In genomic region chr4:5424211-5424610, GRCh38 we compare ENCODE assay signal across 24 cellular contexts.
"Had no signal": no experiment of that assay in that cellular context is flagged by ENCODE, and none has a peak within 500 bp of the region (broad histone marks: within the 10 kb centered on the region; RNA-seq: fewer than 3 reads in every experiment).

No MANE protein-coding gene starts in this region.

- FAIRE-seq: small intestine had no signal

- H3K4me3 ChIP-seq: neural progenitor cell, ovary, psoas muscle, right lobe of liver, sigmoid colon, stomach, thoracic aorta, tibial artery, transverse colon, upper lobe of left lung, uterus had no signal

- H3K27me3 ChIP-seq: neural progenitor cell, neutrophil, ovary, right lobe of liver, sigmoid colon, stomach, tibial artery, transverse colon, upper lobe of left lung, uterus had no signal

- H3K36me3 ChIP-seq: neural progenitor cell, neutrophil, ovary, right lobe of liver, sigmoid colon, stomach, thoracic aorta, tibial artery, transverse colon, upper lobe of left lung, uterus had no signal

- H3K9me3 ChIP-seq: neutrophil, ovary, psoas muscle, right lobe of liver, sigmoid colon, stomach, thoracic aorta, tibial artery, transverse colon, upper lobe of left lung, uterus had no signal

- H3K27ac ChIP-seq: neural progenitor cell, neutrophil, ovary, parathyroid adenoma, psoas muscle, right lobe of liver, sigmoid colon, stomach, thoracic aorta, tibial artery, transverse colon, upper lobe of left lung, uterus had no signal

- ATAC-seq: natural killer cell; psoas muscle; right cardiac atrium; stimulated activated naive B cell treated with anti-CD40 and anti-IgM and Interleukin-4, amounts not matched to agents 10 μg/mL and 1 μg/mL and 100 μg/mL, for 72 hours had no signal

- H3K9ac ChIP-seq: neural progenitor cell, parathyroid adenoma had no signal

- H2AFZ ChIP-seq: neural progenitor cell, parathyroid adenoma had no signal

- H3K4me1 ChIP-seq: neural progenitor cell, parathyroid adenoma, psoas muscle, right lobe of liver, sigmoid colon, stomach, tibial artery, transverse colon, upper lobe of left lung, uterus had no signal

- H3K4me2 ChIP-seq: neural progenitor cell had no signal

- DNase-seq: naive B cell; natural killer cell; nucleus accumbens; ovary; psoas muscle; right cardiac atrium; right lobe of liver; sigmoid colon; small intestine; stimulated activated CD4-positive, alpha-beta T cell treated with anti-CD3 and anti-CD28 coated beads, Interleukin-15, amount 100 ng/mL, for 24 hours; stimulated activated CD4-positive, alpha-beta T cell treated with anti-CD3 and anti-CD28 coated beads, Interleukin-2, amount 100 ng/mL, for 24 hours; stimulated activated CD4-positive, alpha-beta T cell treated with anti-CD3 and anti-CD28 coated beads, Interleukin-2, amount 100 ng/mL, for 48 hours; stimulated activated CD4-positive, alpha-beta T cell treated with anti-CD3 and anti-CD28 coated beads, Interleukin-4, amount 100 ng/mL, for 24 hours; stimulated activated naive B cell treated with anti-CD40 and anti-IgM and Interleukin-4, amounts not matched to agents 10 μg/mL and 1 μg/mL and 100 μg/mL, for 72 hours; stimulated activated naive CD4-positive, alpha-beta T cell treated with Interleukin-2 at 50 U/mL for 16 hours; stomach; tibial artery; transverse colon; uterus had no signal
